Comparison of ENCODE assay signal across 12 cellular contexts in the genomic region with DNA sequence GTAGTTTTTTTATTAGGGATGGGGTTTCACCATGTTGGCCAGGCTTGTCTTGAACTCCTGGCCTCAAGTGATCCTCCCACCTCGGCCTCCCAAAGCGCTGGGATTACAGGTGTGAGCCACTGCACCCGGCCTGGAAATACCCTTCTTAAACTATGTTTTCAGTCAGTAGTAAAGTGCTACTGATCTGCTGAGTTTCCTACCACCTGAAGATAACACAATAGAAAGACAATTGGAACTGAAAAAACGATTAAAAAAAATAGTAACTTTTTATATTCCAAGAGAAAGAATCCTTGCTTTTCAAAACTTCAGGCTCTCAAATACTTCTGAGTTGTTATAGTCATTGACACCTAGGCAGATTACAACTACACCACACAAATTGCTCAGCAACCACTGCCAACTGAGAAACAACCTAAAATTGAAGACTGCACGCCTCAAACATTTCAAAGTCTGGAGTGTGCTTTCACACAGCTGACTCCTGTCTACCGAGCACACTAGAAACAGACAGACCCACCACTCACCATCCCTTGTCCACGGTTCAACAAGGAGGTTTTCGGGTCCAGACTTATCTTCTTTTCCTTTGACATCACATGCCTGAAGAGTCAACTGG. TPM values are rescaled to one million over a fixed set of nuclear protein-coding genes. Genes with fewer than 3 reads are reported as not detected.
DNase-seq lines count a peak whose midpoint lies in the region; ATAC-seq, FAIRE-seq and TF ChIP-seq lines count a peak whose summit lies in the region.
"Had no signal": no experiment of that assay in that cellular context is flagged by ENCODE, and none has a peak within 500 bp of the region (broad histone marks: within the 10 kb centered on the region; RNA-seq: fewer than 3 reads in every experiment).

No MANE protein-coding gene starts in this region.

- no peaks in the 10 kb centered on the region for H3K4me1 ChIP-seq in CD8-positive, alpha-beta T cell (ENCODE audit: insufficient read depth, low read length)
- H3K4me1 ChIP-seq in Peyer's patch: peaks cover 0 to 12% (median 0%) of the 10 kb centered on the region in 4 donors
- H3K4me1 ChIP-seq in endothelial cell of umbilical vein (ENCODE audit: control insufficient read depth, extremely low read depth, insufficient read depth, low read length): peaks cover 39% of the 10 kb centered on the region
- peaks cover 0 to 2% (median 0%) of the 10 kb centered on the region in 3 donors for H3K4me1 ChIP-seq in skeletal muscle tissue (ENCODE audit: control insufficient read depth in 3 of 3, insufficient read depth in 3 of 3, low read length in 3 of 3)
- H3K4me1 ChIP-seq: Caco-2 had no signal

- BruUV-seq in endothelial cell of umbilical vein (replicated peaks; lab: Mats Ljungman, UMichigan): no TSS peak
- BruUV-seq in Calu3 (replicated peaks; lab: Mats Ljungman, UMichigan): no TSS peak

- H3K27me3 ChIP-seq in CD8-positive, alpha-beta T cell (ENCODE audit: insufficient read depth, low read length): no peaks in the 10 kb centered on the region
- no peaks in the 10 kb centered on the region for H3K27me3 ChIP-seq in Peyer's patch
- no peaks in the 10 kb centered on the region for H3K27me3 ChIP-seq in endothelial cell of umbilical vein (ENCODE audit: control insufficient read depth in 2 of 2, insufficient read depth in 2 of 2, low read length in 2 of 2)
- no peaks in the 10 kb centered on the region for H3K27me3 ChIP-seq in skeletal muscle tissue (ENCODE audit: control insufficient read depth in 3 of 3, insufficient read depth in 3 of 3, low read length in 3 of 3)

- CTCF ChIA-PET in CD8-positive, alpha-beta T cell (lab: Charles Lee): no interaction called here
- CTCF ChIA-PET in endothelial cell of umbilical vein (lab: Charles Lee) (no interaction called here), Calu3 (lab: Charles Lee) (no interaction called here)

- no peak for ATAC-seq in CD8-positive, alpha-beta T cell

- H4K20me1 ChIP-seq in endothelial cell of umbilical vein (replicated peaks; ENCODE audit: control insufficient read depth, extremely low read depth, insufficient read depth, low read length): no peaks in the 10 kb centered on the region

- H3K9me3 Mint-ChIP-seq in CD8-positive, alpha-beta T cell: no peaks in the 10 kb centered on the region
- no peaks in the 10 kb centered on the region for H3K9me3 Mint-ChIP-seq in Calu3 (ENCODE audit: low read depth, unreplicated experiment)

- TF ChIP-seq POLR2A in Peyer's patch (IDR thresholded peaks at IDR 0.05) (no peak), endothelial cell of umbilical vein (IDR thresholded peaks at IDR 0.05; ENCODE audit: low read depth, low read length) (no peak)

- no peak for FAIRE-seq in endothelial cell of umbilical vein (lab: Jason Lieb, UNC)

- no peak overlapping the region for H3K9ac ChIP-seq in endothelial cell of umbilical vein (replicated peaks; ENCODE audit: extremely low read depth, insufficient read depth, low read length)
- no peak overlapping the region for H3K9ac ChIP-seq in skeletal muscle tissue (ENCODE audit: low read depth in 1 of 3, low read length in 3 of 3)

- H3K4me3 Mint-ChIP-seq in CD8-positive, alpha-beta T cell: no peak overlapping the region
- no peak overlapping the region for H3K4me3 Mint-ChIP-seq in Calu3 (ENCODE audit: low read depth, unreplicated experiment)
- H3K4me3 Mint-ChIP-seq: activated naive CD8-positive, alpha-beta T cell had no signal

- H3K36me3 Mint-ChIP-seq in CD8-positive, alpha-beta T cell: peaks cover 79% of the 10 kb centered on the region
- H3K36me3 Mint-ChIP-seq in Calu3 (ENCODE audit: insufficient read depth, unreplicated experiment): peaks cover 8% of the 10 kb centered on the region

- peaks cover 42% of the 10 kb centered on the region for H3K36me3 ChIP-seq in CD8-positive, alpha-beta T cell (ENCODE audit: insufficient read depth, low read length)
- H3K36me3 ChIP-seq in Peyer's patch: peaks cover 0 to 98% (median 0%) of the 10 kb centered on the region in 3 donors
- peaks cover 8 to 17% of the 10 kb centered on the region in 2 experiments for H3K36me3 ChIP-seq in endothelial cell of umbilical vein (ENCODE audit: control insufficient read depth in 2 of 2, extremely low read depth in 1 of 2, insufficient read depth in 2 of 2, low read length in 2 of 2)
- H3K36me3 ChIP-seq in skeletal muscle tissue (ENCODE audit: control insufficient read depth in 3 of 3, insufficient read depth in 3 of 3, low read length in 3 of 3): peaks cover 37 to 50% (median 46%) of the 10 kb centered on the region in 3 donors

- H3K79me2 ChIP-seq in endothelial cell of umbilical vein (ENCODE audit: control insufficient read depth, insufficient read depth, low read length): peaks cover 6% of the 10 kb centered on the region

- no peak for TF ChIP-seq CTCF in CD8-positive, alpha-beta T cell (IDR thresholded peaks at IDR 0.05)
- TF ChIP-seq CTCF in Peyer's patch (IDR thresholded peaks at IDR 0.05): no peak
- no peak for TF ChIP-seq CTCF in endothelial cell of umbilical vein (IDR thresholded peaks at IDR 0.05; ENCODE audit: extremely low read depth in 1 of 2, insufficient read depth in 1 of 2, low read depth in 1 of 2, low read length in 2 of 2)
- no peak for TF ChIP-seq CTCF in Calu3 (IDR thresholded peaks at IDR 0.05; ENCODE audit: unreplicated experiment)

- peaks cover 5% of the 10 kb centered on the region for H3K4me1 Mint-ChIP-seq in CD8-positive, alpha-beta T cell (ENCODE audit: low read depth)
- no peaks in the 10 kb centered on the region for H3K4me1 Mint-ChIP-seq in Calu3 (ENCODE audit: low read depth, unreplicated experiment)

- H3K27ac Mint-ChIP-seq in CD8-positive, alpha-beta T cell: peak overlapping the region; percentile 25
- H3K27ac Mint-ChIP-seq in Calu3 (ENCODE audit: unreplicated experiment): no peak overlapping the region

- H2AFZ ChIP-seq in endothelial cell of umbilical vein (ENCODE audit: low read depth, low read length): no peak overlapping the region

- POLR2A ChIA-PET in CD8-positive, alpha-beta T cell (lab: Charles Lee): interaction anchor here (0.9 kb wide), 1 partner anchor 10 kb away, joined by 3 read pairs; no protein-coding TSS in a partner anchor
- POLR2A ChIA-PET in endothelial cell of umbilical vein (lab: Charles Lee): no interaction called here

- H3K9me1 ChIP-seq in endothelial cell of umbilical vein (replicated peaks; ENCODE audit: control insufficient read depth, extremely low read depth, insufficient read depth, low read length): no peaks in the 10 kb centered on the region

- no peak for DNase-seq in CD8-positive, alpha-beta T cell
- DNase-seq in Peyer's patch (no peak), endothelial cell of umbilical vein (ENCODE audit: low read depth, low spot score) (no peak), SHP77 treated with DMSO at 0.1 percent for 48 hours (lab: John Stamatoyannopoulos, UW) (no peak), Calu3 (no peak), caudate nucleus (lab: John Stamatoyannopoulos, UW) (no peak)
- DNase-seq: activated CD4-positive, alpha-beta T cell treated with anti-CD3 and anti-CD28 coated beads, Interleukin-2, amount 50 U/mL, for 4 hours; NCI-H2029 treated with DMSO at 0.1 percent for 48 hours; posterior cingulate gyrus had no signal

- H3K4me3 ChIP-seq in CD8-positive, alpha-beta T cell (ENCODE audit: low read depth, low read length): no peak overlapping the region
- no peak overlapping the region for H3K4me3 ChIP-seq in Peyer's patch
- no peak overlapping the region for H3K4me3 ChIP-seq in endothelial cell of umbilical vein (replicated peaks in 1 of 3; ENCODE audit: insufficient read depth in 1 of 3, low read depth in 1 of 3, low read length in 3 of 3)
- H3K4me3 ChIP-seq in skeletal muscle tissue (ENCODE audit: low read length in 3 of 3): no peak overlapping the region

- intact Hi-C loops in CD8-positive, alpha-beta T cell (cut with DNase I, micrococcal nuclease): no loop called here
- intact Hi-C loops in endothelial cell of umbilical vein (cut with micrococcal nuclease): loop anchor here (2.0 kb wide), 1 partner anchor 41 kb away; a partner anchor contains a TSS
- intact Hi-C loops in Calu3 (cut with micrococcal nuclease; ENCODE audit: unreplicated experiment): no loop called here

- H3K4me2 ChIP-seq in endothelial cell of umbilical vein (ENCODE audit: insufficient read depth, low read length): peak overlapping the region; percentile 33

- H3K27me3 Mint-ChIP-seq in CD8-positive, alpha-beta T cell (ENCODE audit: low read depth): no peaks in the 10 kb centered on the region
- H3K27me3 Mint-ChIP-seq in Calu3 (ENCODE audit: unreplicated experiment): no peaks in the 10 kb centered on the region
- H3K27me3 Mint-ChIP-seq: activated naive CD8-positive, alpha-beta T cell had no signal

- no peak overlapping the region for H3K27ac ChIP-seq in CD8-positive, alpha-beta T cell (ENCODE audit: low read depth, low read length)
- H3K27ac ChIP-seq in Peyer's patch (peak overlapping the region; percentile 14 to 60 (median 54)), endothelial cell of umbilical vein (ENCODE audit: insufficient read depth, low read depth, low read length) (peak overlapping the region; percentile 83), skeletal muscle tissue (ENCODE audit: low read depth, low read length) (peak overlapping the region; percentile 34), caudate nucleus (ENCODE audit: low read depth, low read length) (no peak overlapping the region)

- dilution Hi-C loops in endothelial cell of umbilical vein (cut with MboI; ENCODE audit: extremely low pct_ligation_motif_present, low sequenced_read_pairs): no loop called here

- no peaks in the 10 kb centered on the region for H3K9me3 ChIP-seq in CD8-positive, alpha-beta T cell (ENCODE audit: low read length)
- no peaks in the 10 kb centered on the region for H3K9me3 ChIP-seq in Peyer's patch
- H3K9me3 ChIP-seq in endothelial cell of umbilical vein (replicated peaks; ENCODE audit: control insufficient read depth, insufficient read depth, low read length): no peaks in the 10 kb centered on the region
- no peaks in the 10 kb centered on the region for H3K9me3 ChIP-seq in skeletal muscle tissue (ENCODE audit: control insufficient read depth in 3 of 3, low read length in 3 of 3)
- H3K9me3 ChIP-seq: Caco-2 had no signal

RNA-seq across cellular contexts. Expression of a gene that starts 40.9 kb away (rescaled TPM):
- 10 to 100 TPM; 74.9 to 81.1 TPM for total RNA-seq in CD8-positive, alpha-beta T cell
- 100 to 1,000 TPM; 167 to 754 (median 598) TPM for total RNA-seq in Peyer's patch
- total RNA-seq in endothelial cell of umbilical vein: 42.5 and 52.1 TPM in 2 replicates
- polyA plus RNA-seq in endothelial cell of umbilical vein: 15.7 and 20.7 TPM in 2 replicates
- 13.4 and 14.6 TPM in 2 replicates for polyA plus RNA-seq in endothelial cell of umbilical vein (2011; cell fraction: cytosol; rRNA removed)
- 78.3 and 81.2 TPM in 2 replicates for polyA plus RNA-seq in endothelial cell of umbilical vein (2011; cell fraction: nucleus; rRNA removed)
- 28.0 and 29.1 TPM in 2 replicates for polyA plus RNA-seq in endothelial cell of umbilical vein (2012)
- 106 and 121 TPM in 2 replicates for polyA minus RNA-seq in endothelial cell of umbilical vein
- 19.0 TPM for polyA minus RNA-seq in endothelial cell of umbilical vein (2011; cell fraction: cytosol; rRNA and poly(A)+ RNA removed)
- polyA minus RNA-seq in endothelial cell of umbilical vein (2011; cell fraction: nucleus; rRNA and poly(A)+ RNA removed): 130 and 169 TPM in 2 replicates
- total RNA-seq in skeletal muscle tissue: 30.3 TPM
- total RNA-seq in Calu3 (2022): 25.3 and 25.9 TPM in 2 replicates

RNA-seq across cellular contexts. Expression of a gene that starts 41.1 kb away (rescaled TPM):
- total RNA-seq in CD8-positive, alpha-beta T cell: 1 to 10 TPM; 2.4 to 4.7 TPM
- total RNA-seq in Peyer's patch (10 to 100 TPM; 15.7 to 39.9 (median 25.3) TPM), endothelial cell of umbilical vein (12.6 and 13.3 TPM in 2 replicates), skeletal muscle tissue (11.0 TPM), Calu3 (2022) (3.3 and 4.1 TPM in 2 replicates)
- 28.4 and 30.2 TPM in 2 replicates for polyA plus RNA-seq in endothelial cell of umbilical vein
- 19.5 and 26.0 TPM in 2 replicates for polyA plus RNA-seq in endothelial cell of umbilical vein (2011; cell fraction: cytosol; rRNA removed)
- 12.9 and 13.6 TPM in 2 replicates for polyA plus RNA-seq in endothelial cell of umbilical vein (2011; cell fraction: nucleus; rRNA removed)
- 15.4 and 21.3 TPM in 2 replicates for polyA plus RNA-seq in endothelial cell of umbilical vein (2012)
- 16.7 and 29.4 TPM in 2 replicates for polyA minus RNA-seq in endothelial cell of umbilical vein
- 15.8 TPM for polyA minus RNA-seq in endothelial cell of umbilical vein (2011; cell fraction: cytosol; rRNA and poly(A)+ RNA removed)
- 3.1 and 5.9 TPM in 2 replicates for polyA minus RNA-seq in endothelial cell of umbilical vein (2011; cell fraction: nucleus; rRNA and poly(A)+ RNA removed)

Comparison
In these comparisons a context has a peak if more than half of its experiments do, and no peak if none do; other contexts are left out.
1. H3K27ac ChIP-seq: peak in Peyer's patch (4 of 4), endothelial cell of umbilical vein (single experiment) and skeletal muscle tissue (single experiment); none in CD8-positive, alpha-beta T cell (single experiment) and caudate nucleus (single experiment).